In the genomic region with DNA sequence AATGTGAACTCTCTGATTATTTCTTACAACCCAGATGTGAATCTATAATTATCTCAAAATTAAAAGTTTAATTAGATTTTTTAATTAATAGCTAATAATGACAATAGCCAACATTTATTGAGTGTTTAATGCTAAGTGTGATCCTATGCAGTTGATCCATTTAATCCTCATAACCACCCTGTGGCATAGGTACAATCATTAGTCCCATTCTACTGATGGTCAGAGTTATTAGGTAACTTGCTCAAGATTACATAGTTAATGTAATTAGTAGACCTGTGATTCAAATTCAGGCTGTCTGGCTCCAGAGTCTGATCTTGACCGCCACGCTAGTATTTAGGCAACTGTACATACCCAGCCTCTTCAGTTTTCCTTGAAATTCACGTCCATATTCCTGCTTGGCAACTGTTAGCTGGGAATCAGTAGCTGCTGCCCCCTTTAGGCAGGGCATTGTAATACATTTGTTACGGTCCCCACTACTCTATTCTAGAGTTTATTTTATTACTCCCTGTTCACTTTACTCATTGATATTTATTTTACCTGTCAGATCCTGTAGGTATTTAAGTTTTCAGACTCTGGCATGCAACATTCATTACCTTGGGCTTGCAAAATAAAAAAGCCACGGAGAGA, we compare ENCODE assay signal across 8 cellular contexts. TPM values are rescaled to one million over a fixed set of nuclear protein-coding genes. Genes with fewer than 3 reads are reported as not detected.
DNase-seq lines count a peak whose midpoint lies in the region; ATAC-seq and TF ChIP-seq lines count a peak whose summit lies in the region.

No MANE protein-coding gene starts in this region.

- H3K27ac ChIP-seq in A673 (ENCODE audit: low read depth, low read length, poor library complexity, severe bottlenecking), result no peak overlapping the region
- no peak overlapping the region for H3K27ac ChIP-seq in OCI-LY3 (ENCODE audit: low read length)

- H3K4me2 ChIP-seq in OCI-LY3 (ENCODE audit: low read length), result no peak overlapping the region

- BruUV-seq in A673 (replicated peaks; lab: Mats Ljungman, UMichigan), result no TSS peak

- CTCF ChIA-PET in A673 (lab: Charles Lee), result interaction anchor here (0.6 kb wide), 1 partner anchor 195 kb away, joined by 9 read pairs; no protein-coding TSS in a partner anchor

- no peak overlapping the region for H2AFZ ChIP-seq in OCI-LY3 (ENCODE audit: low read depth, low read length)

- TF ChIP-seq CTCF in A673 (conservative IDR thresholded peaks at IDR 0.05; ENCODE audit: low read depth, low read length), result peak; percentile 75
- peak; percentile 71 for TF ChIP-seq CTCF in GM12864 (IDR thresholded peaks at IDR 0.05; ENCODE audit: low read depth, low read length, missing control alignments)
- peak; percentile 78 for TF ChIP-seq CTCF in OCI-LY3 (IDR thresholded peaks at IDR 0.05; ENCODE audit: low read depth, low read length)
- TF ChIP-seq CTCF in fibroblast of villous mesenchyme (IDR thresholded peaks at IDR 0.05; ENCODE audit: insufficient read depth, low read depth, low read length), result peak; percentile 72

- H3K36me3 ChIP-seq in A673 (ENCODE audit: insufficient read depth, low read length, poor library complexity, severe bottlenecking), result no peaks in the 10 kb centered on the region
- no peaks in the 10 kb centered on the region for H3K36me3 ChIP-seq in OCI-LY3 (replicated peaks; ENCODE audit: low read depth, low read length)

- no peaks in the 10 kb centered on the region for H3K27me3 ChIP-seq in A673 (replicated peaks; ENCODE audit: insufficient read depth, low read depth, low read length, poor library complexity)
- H3K27me3 ChIP-seq in OCI-LY3 (ENCODE audit: low read depth, low read length), result no peaks in the 10 kb centered on the region

- peak; percentile 32 for DNase-seq in A673 (ENCODE audit: low spot score)
- DNase-seq in GM12864 (ENCODE audit: low read depth), result no peak
- peak; percentile 16 for DNase-seq in fibroblast of villous mesenchyme (ENCODE audit: low read depth)
- no peak for DNase-seq in activated CD4-positive, CD25-positive, alpha-beta regulatory T cell (lab: John Stamatoyannopoulos, UW)
- no peak for DNase-seq in putamen (ENCODE audit: low spot score)

- no peak overlapping the region for H3K9ac ChIP-seq in OCI-LY3 (ENCODE audit: low read length)

- H3K4me1 ChIP-seq in A673 (ENCODE audit: insufficient read depth, low read length, poor library complexity, severe bottlenecking), result no peaks in the 10 kb centered on the region
- no peaks in the 10 kb centered on the region for H3K4me1 ChIP-seq in OCI-LY3 (ENCODE audit: low read length)

- ATAC-seq in GM21529 (IDR thresholded peaks at IDR 0.05; ENCODE audit: unreplicated experiment) (no peak), GM21717 (IDR thresholded peaks at IDR 0.05; ENCODE audit: unreplicated experiment) (no peak)

- H3K4me3 ChIP-seq in A673 (ENCODE audit: low read depth, low read length, poor library complexity, severe bottlenecking) (no peak overlapping the region), GM12864 (ENCODE audit: low read depth, low read length) (no peak overlapping the region), OCI-LY3 (ENCODE audit: low read length) (no peak overlapping the region), fibroblast of villous mesenchyme (ENCODE audit: low read depth, low read length) (no peak overlapping the region)

- H3K9me3 ChIP-seq in A673 (ENCODE audit: low read depth, low read length, poor library complexity, severe bottlenecking) (no peaks in the 10 kb centered on the region), OCI-LY3 (ENCODE audit: insufficient read depth, low read length) (no peaks in the 10 kb centered on the region)

- H4K20me1 ChIP-seq in OCI-LY3 (ENCODE audit: insufficient read depth, low read length), result no peaks in the 10 kb centered on the region

- H3K79me2 ChIP-seq in OCI-LY3 (ENCODE audit: low read length), result no peaks in the 10 kb centered on the region

- POLR2A ChIA-PET in A673 (lab: Charles Lee; ENCODE audit: low non-redundant PET), result no interaction called here

- intact Hi-C loops in A673 (cut with micrococcal nuclease; ENCODE audit: unreplicated experiment), result no loop called here

RNA-seq across cellular contexts. Expression of a gene that starts 20.6 kb away (rescaled TPM):
- 6.8 and 6.9 TPM in 2 replicates for total RNA-seq in A673 (2021)
- total RNA-seq in fibroblast of villous mesenchyme, result 0.32 and 0.43 TPM in 2 replicates

RNA-seq across cellular contexts. Expression of a gene that starts 51.1 kb away (rescaled TPM):
- total RNA-seq in A673 (2021), result 74.0 and 79.1 TPM in 2 replicates
- 31.6 and 99.7 TPM in 2 replicates for total RNA-seq in fibroblast of villous mesenchyme

Comparison
In these comparisons a context has a peak if more than half of its experiments do, and no peak if none do; other contexts are left out.
1. DNase-seq: peak in A673 (single experiment) and fibroblast of villous mesenchyme (single experiment); none in GM12864 (single experiment), activated CD4-positive, CD25-positive, alpha-beta regulatory T cell (0 of 4) and putamen (single experiment).
2. Peak in every context shown above with its lines, with median percentiles within 50 percentile points of each other: CTCF ChIP-seq.